ENCODE assay signal across 9 cellular contexts in the genomic region with DNA sequence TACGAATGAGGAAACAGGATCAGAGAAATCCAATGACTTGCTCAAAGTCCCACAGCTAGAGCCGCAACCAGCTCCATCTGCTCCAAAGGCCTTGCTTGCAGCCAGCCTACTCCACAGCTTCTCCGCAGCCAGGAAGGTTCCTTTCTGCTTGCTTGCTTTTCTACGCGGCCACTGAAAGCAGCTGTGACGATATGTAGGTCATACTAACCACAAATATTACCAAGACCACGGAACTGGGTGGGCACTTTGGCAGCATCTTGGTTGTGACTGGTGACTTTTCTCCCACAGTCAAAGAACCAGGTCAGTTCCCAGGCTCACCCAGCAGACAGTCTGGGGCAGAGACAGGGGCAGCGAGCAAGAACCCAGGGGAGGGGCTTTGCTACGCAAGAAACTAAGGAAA.
DNase-seq lines count a peak whose midpoint lies in the region; ATAC-seq and TF ChIP-seq lines count a peak whose summit lies in the region.
"Had no signal": no experiment of that assay in that cellular context is flagged by ENCODE, and none has a peak within 500 bp of the region (broad histone marks: within the 10 kb centered on the region; RNA-seq: fewer than 3 reads in every experiment).

No MANE protein-coding gene starts in this region.

- DNase-seq in T-helper 9 cell (peak; percentile 47), fibroblast of villous mesenchyme (ENCODE audit: low read depth) (peak; percentile 70), NCI-H1048 (lab: John Stamatoyannopoulos, UW) (no peak), progenitor cell of endocrine pancreas (ENCODE audit: low spot score, unreplicated experiment) (no peak), OCI-LY7 (ENCODE audit: low spot score) (no peak), NCI-H187 treated with DMSO at 0.1 percent for 48 hours (lab: John Stamatoyannopoulos, UW) (no peak)
- DNase-seq in stimulated activated effector memory CD8-positive, alpha-beta T cell treated with anti-CD3 and anti-CD28 coated beads, Interleukin-12 subunit alpha, Interleukin-12 subunit beta, amount 100 ng/mL, for 72 hours (ENCODE audit: low spot score in 2 of 2): no peak
- DNase-seq: NCI-H1930 had no signal

- ATAC-seq in GM21423 (IDR thresholded peaks at IDR 0.05; ENCODE audit: unreplicated experiment): peak; percentile 55
- ATAC-seq in stimulated activated effector memory CD8-positive, alpha-beta T cell treated with anti-CD3 and anti-CD28 coated beads, Interleukin-12 subunit alpha, Interleukin-12 subunit beta, amount 100 ng/mL, for 72 hours: peak; percentile 85

- CTCF ChIA-PET in OCI-LY7 (lab: Charles Lee; ENCODE audit: unreplicated experiment): no interaction called here

- H3K27ac Mint-ChIP-seq in stimulated activated effector memory CD8-positive, alpha-beta T cell treated with anti-CD3 and anti-CD28 coated beads, Interleukin-12 subunit alpha, Interleukin-12 subunit beta, amount 100 ng/mL, for 72 hours: peak overlapping the region; percentile 91
- no peak overlapping the region for H3K27ac Mint-ChIP-seq in progenitor cell of endocrine pancreas

- H3K4me1 ChIP-seq in OCI-LY7 (ENCODE audit: insufficient read depth, low read length, poor library complexity, severe bottlenecking): no peaks in the 10 kb centered on the region

- no peaks in the 10 kb centered on the region for H3K9me2 ChIP-seq in OCI-LY7 (ENCODE audit: insufficient read depth, low read length)

- H4K20me1 ChIP-seq in OCI-LY7 (ENCODE audit: insufficient read depth, low read length): no peaks in the 10 kb centered on the region

- no peak overlapping the region for H3K4me3 ChIP-seq in fibroblast of villous mesenchyme (ENCODE audit: low read depth, low read length)
- H3K4me3 ChIP-seq in OCI-LY7 (ENCODE audit: low read depth, low read length, poor library complexity, severe bottlenecking): no peak overlapping the region

- H3K27me3 Mint-ChIP-seq in progenitor cell of endocrine pancreas: no peaks in the 10 kb centered on the region

- peaks cover 63% of the 10 kb centered on the region; the same call in 1 of the 2 replicates for H3K36me3 ChIP-seq in OCI-LY7 (ENCODE audit: insufficient read depth, low read length)

- no TSS peak for BruUV-seq in OCI-LY7 (replicated peaks; lab: Mats Ljungman, UMichigan)

- TF ChIP-seq CTCF in fibroblast of villous mesenchyme (IDR thresholded peaks at IDR 0.05; ENCODE audit: insufficient read depth, low read depth, low read length): no peak
- no peak for TF ChIP-seq CTCF in progenitor cell of endocrine pancreas (IDR thresholded peaks at IDR 0.05; ENCODE audit: unreplicated experiment)
- TF ChIP-seq CTCF in OCI-LY7 (conservative IDR thresholded peaks at IDR 0.05; ENCODE audit: low read length): no peak

- no peaks in the 10 kb centered on the region for H3K9me3 ChIP-seq in OCI-LY7 (ENCODE audit: low read length)

- intact Hi-C loops in OCI-LY7 (cut with micrococcal nuclease; ENCODE audit: unreplicated experiment): no loop called here

- no peak overlapping the region for H2AFZ ChIP-seq in OCI-LY7 (ENCODE audit: low read length)

- peak overlapping the region; percentile 71 for H3K4me3 Mint-ChIP-seq in stimulated activated effector memory CD8-positive, alpha-beta T cell treated with anti-CD3 and anti-CD28 coated beads, Interleukin-12 subunit alpha, Interleukin-12 subunit beta, amount 100 ng/mL, for 72 hours
- H3K4me3 Mint-ChIP-seq in progenitor cell of endocrine pancreas (ENCODE audit: low read depth): no peak overlapping the region

- no peaks in the 10 kb centered on the region for H3K9me3 Mint-ChIP-seq in stimulated activated effector memory CD8-positive, alpha-beta T cell treated with anti-CD3 and anti-CD28 coated beads, Interleukin-12 subunit alpha, Interleukin-12 subunit beta, amount 100 ng/mL, for 72 hours
- H3K9me3 Mint-ChIP-seq in progenitor cell of endocrine pancreas (ENCODE audit: low read depth): no peaks in the 10 kb centered on the region

- peaks cover 5% of the 10 kb centered on the region; the same call in 1 of the 2 replicates for H3K79me2 ChIP-seq in OCI-LY7 (ENCODE audit: insufficient read depth, low read depth, low read length)

- H3K36me3 Mint-ChIP-seq in stimulated activated effector memory CD8-positive, alpha-beta T cell treated with anti-CD3 and anti-CD28 coated beads, Interleukin-12 subunit alpha, Interleukin-12 subunit beta, amount 100 ng/mL, for 72 hours: peaks cover 20% of the 10 kb centered on the region
- H3K36me3 Mint-ChIP-seq in progenitor cell of endocrine pancreas (ENCODE audit: insufficient read depth): peaks cover 6% of the 10 kb centered on the region

- no peak overlapping the region for H3K4me2 ChIP-seq in OCI-LY7 (ENCODE audit: low read length)

- H3K4me1 Mint-ChIP-seq in stimulated activated effector memory CD8-positive, alpha-beta T cell treated with anti-CD3 and anti-CD28 coated beads, Interleukin-12 subunit alpha, Interleukin-12 subunit beta, amount 100 ng/mL, for 72 hours: peaks cover 90% of the 10 kb centered on the region
- H3K4me1 Mint-ChIP-seq in progenitor cell of endocrine pancreas (ENCODE audit: low read depth): peaks cover 2% of the 10 kb centered on the region

- H3K27ac ChIP-seq in OCI-LY7 (ENCODE audit: low read depth, low read length, poor library complexity, severe bottlenecking): no peak overlapping the region

- POLR2A ChIA-PET in OCI-LY7 (lab: Charles Lee): no interaction called here

Comparison
In these comparisons a context has a peak if more than half of its experiments do, and no peak if none do; other contexts are left out.
1. DNase-seq: peak in T-helper 9 cell (single experiment) and fibroblast of villous mesenchyme (single experiment); none in stimulated activated effector memory CD8-positive, alpha-beta T cell treated with anti-CD3 and anti-CD28 coated beads, Interleukin-12 subunit alpha, Interleukin-12 subunit beta, amount 100 ng/mL, for 72 hours (0 of 2), NCI-H1048 (single experiment), progenitor cell of endocrine pancreas (single experiment), OCI-LY7 (single experiment) and NCI-H187 treated with DMSO at 0.1 percent for 48 hours (single experiment).